ENCODE assay signal across 21 cellular contexts in the genomic region with DNA sequence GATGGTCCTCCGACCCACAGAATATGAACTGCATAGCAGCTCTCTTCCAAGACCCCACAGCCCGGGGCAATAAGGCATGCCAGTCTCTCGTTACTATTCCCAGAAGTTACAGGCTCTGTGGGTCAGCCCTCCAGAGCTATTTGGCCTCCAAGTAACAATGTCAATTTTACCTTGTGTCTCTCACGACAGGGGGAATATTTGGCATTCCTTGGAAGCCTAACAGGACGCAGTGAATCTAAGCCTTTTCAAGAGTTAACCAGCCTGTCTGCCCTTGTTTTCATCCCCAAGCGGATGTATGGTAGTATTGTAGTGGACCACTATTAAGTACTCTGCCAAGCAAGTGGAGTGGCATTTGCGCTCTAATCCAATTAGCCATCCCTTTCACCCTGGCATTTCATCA. TPM values are rescaled to one million over a fixed set of nuclear protein-coding genes. Genes with fewer than 3 reads are reported as not detected.
DNase-seq lines count a peak whose midpoint lies in the region; ATAC-seq and TF ChIP-seq lines count a peak whose summit lies in the region.
"Had no signal": no experiment of that assay in that cellular context is flagged by ENCODE, and none has a peak within 500 bp of the region (broad histone marks: within the 10 kb centered on the region; RNA-seq: fewer than 3 reads in every experiment).

No MANE protein-coding gene starts in this region.

- H3K27me3 Mint-ChIP-seq in H9 (ENCODE audit: low read depth): peaks cover 2% of the 10 kb centered on the region; the same call in 1 of the 2 replicates
- H3K27me3 Mint-ChIP-seq in neural progenitor cell (ENCODE audit: insufficient read depth, low read depth): no peaks in the 10 kb centered on the region
- H3K27me3 Mint-ChIP-seq: CD4-positive, CD25-positive, alpha-beta regulatory T cell had no signal

- no peak overlapping the region for H3K56ac ChIP-seq in H9 (ENCODE audit: insufficient read length, low read depth, low read length)

- POLR2A ChIA-PET in A673 (lab: Charles Lee; ENCODE audit: low non-redundant PET): no interaction called here

- H3K9me3 Mint-ChIP-seq in H9 (peaks cover 40 to 51% of the 10 kb centered on the region in 2 experiments), neural progenitor cell (peaks cover 14% of the 10 kb centered on the region)

- DNase-seq in A673 (ENCODE audit: low spot score) (peak; percentile 1), H9 (peak; percentile 71), astrocyte of the hippocampus (ENCODE audit: low read depth, low spot score) (peak; percentile 78), neural progenitor cell (ENCODE audit: low spot score) (peak; percentile 82), ascending aorta (ENCODE audit: low spot score in 2 of 2) (no peak)
- DNase-seq: BE2C; CD4-positive, CD25-positive, alpha-beta regulatory T cell; EL; Karpas-422; MG63; NCI-H1417; NCI-H1694 treated with DMSO at 0.1 percent for 48 hours; NCI-H2081 treated with DMSO at 0.1 percent for 48 hours; NCI-H446 treated with DMSO at 0.1 percent for 48 hours; NCI-H82 had no signal

- H4K8ac ChIP-seq in H9 (replicated peaks; ENCODE audit: insufficient read length, low read depth, low read length): no peak overlapping the region

- H2BK12ac ChIP-seq in H9 (ENCODE audit: insufficient read length, low read depth, low read length): no peak overlapping the region

- H3K9me3 ChIP-seq in A673 (ENCODE audit: low read depth, low read length, poor library complexity, severe bottlenecking) (peaks cover 9% of the 10 kb centered on the region), H9 (ENCODE audit: control insufficient read depth, low read depth, low read length) (peaks cover 13% of the 10 kb centered on the region), neural progenitor cell (ENCODE audit: low read depth) (no peaks in the 10 kb centered on the region), ascending aorta (peaks cover 22 to 40% of the 10 kb centered on the region in 2 donors)
- H3K9me3 ChIP-seq: BE2C had no signal

- H3K4me1 ChIP-seq in A673 (ENCODE audit: insufficient read depth, low read length, poor library complexity, severe bottlenecking) (no peaks in the 10 kb centered on the region), H9 (ENCODE audit: insufficient read depth, low read length) (peaks cover 8% of the 10 kb centered on the region; the same call in 1 of the 2 replicates), neural progenitor cell (peaks cover 69% of the 10 kb centered on the region), ascending aorta (no peaks in the 10 kb centered on the region)
- H3K4me1 ChIP-seq: A549, BE2C, SJSA1 had no signal

- no CpG with 5 or more reads among the region's 7 CpGs for WGBS in H9 (ENCODE audit: extremely low coverage, insufficient read length, low lambda C conversion rate)

- no peak overlapping the region for H2BK20ac ChIP-seq in H9 (ENCODE audit: low read depth, low read length, poor library complexity, severe bottlenecking)

- H3K23me2 ChIP-seq in H9 (ENCODE audit: insufficient read length, low read depth, low read length, poor library complexity, severe bottlenecking): no peaks in the 10 kb centered on the region

- H3K27ac ChIP-seq in A673 (ENCODE audit: low read depth, low read length, poor library complexity, severe bottlenecking) (no peak overlapping the region), H9 (ENCODE audit: insufficient read length, low read depth, low read length) (peak overlapping the region; percentile 47), neural progenitor cell (no peak overlapping the region), ascending aorta (no peak overlapping the region)
- H3K27ac ChIP-seq: SJSA1 had no signal

- ATAC-seq in GM21619 (IDR thresholded peaks at IDR 0.05; ENCODE audit: unreplicated experiment): no peak
- ATAC-seq in GM19324 (IDR thresholded peaks at IDR 0.05; ENCODE audit: low FRiP score, unreplicated experiment): no peak
- ATAC-seq: A549, HCT116, Right ventricle myocardium inferior had no signal

- H2BK15ac ChIP-seq in H9 (ENCODE audit: low read depth, low read length): no peak overlapping the region

- no peak overlapping the region for H3K14ac ChIP-seq in H9 (ENCODE audit: insufficient read depth, low read length)

- H2BK120ac ChIP-seq in H9 (ENCODE audit: low read depth, low read length, poor library complexity, severe bottlenecking): no peak overlapping the region

- H3K79me2 ChIP-seq in H9 (ENCODE audit: insufficient read depth, low read length) (0 out of 2 replicates have a peak, but pooled peaks cover 2% of the 10 kb centered on the region), neural progenitor cell (ENCODE audit: low read depth) (peaks cover 58% of the 10 kb centered on the region)

- H3K18ac ChIP-seq in H9 (ENCODE audit: insufficient read length, low read depth, low read length): no peak overlapping the region

- H2AFZ ChIP-seq in H9 (ENCODE audit: low read length) (no peak overlapping the region), neural progenitor cell (replicated peaks) (no peak overlapping the region)

- no peaks in the 10 kb centered on the region for H3K79me1 ChIP-seq in H9 (ENCODE audit: insufficient read depth, low read depth, low read length, poor library complexity, severe bottlenecking)

- H3K4me3 Mint-ChIP-seq in H9: no peak overlapping the region
- no peak overlapping the region for H3K4me3 Mint-ChIP-seq in neural progenitor cell
- H3K4me3 Mint-ChIP-seq: CD4-positive, CD25-positive, alpha-beta regulatory T cell had no signal

- peaks cover 34% of the 10 kb centered on the region for H3F3A ChIP-seq in neural progenitor cell (ENCODE audit: low read depth)

- H3K36me3 Mint-ChIP-seq in H9 (ENCODE audit: insufficient read depth in 1 of 3, low read depth in 3 of 3): peaks cover 17 to 53% (median 50%) of the 10 kb centered on the region in 3 experiments
- peaks cover 3% of the 10 kb centered on the region for H3K36me3 Mint-ChIP-seq in neural progenitor cell

- no peak overlapping the region for H4K91ac ChIP-seq in H9 (ENCODE audit: insufficient read length, low read depth, low read length)

- H3T11ph ChIP-seq in H9 (ENCODE audit: low read length): no peak overlapping the region

- no peaks in the 10 kb centered on the region for H3K27me3 ChIP-seq in A673 (replicated peaks; ENCODE audit: insufficient read depth, low read depth, low read length, poor library complexity)
- H3K27me3 ChIP-seq in H9 (ENCODE audit: insufficient read depth, low read length): no peaks in the 10 kb centered on the region
- H3K27me3 ChIP-seq in neural progenitor cell: no peaks in the 10 kb centered on the region
- H3K27me3 ChIP-seq in ascending aorta: no peaks in the 10 kb centered on the region
- H3K27me3 ChIP-seq: BE2C, MG63, SJSA1 had no signal

- H2AK5ac ChIP-seq in H9 (ENCODE audit: insufficient read length, low read length): no peak overlapping the region

- H3K4me3 ChIP-seq in A673 (ENCODE audit: low read depth, low read length, poor library complexity, severe bottlenecking): no peak overlapping the region
- peak overlapping the region; percentile 23 for H3K4me3 ChIP-seq in neural progenitor cell
- H3K4me3 ChIP-seq in ascending aorta: no peak overlapping the region
- H3K4me3 ChIP-seq: A549, MG63, SJSA1 had no signal

- no peak overlapping the region for H3K23ac ChIP-seq in H9 (ENCODE audit: insufficient read length, low read depth, low read length)

- H3K4me1 Mint-ChIP-seq in H9 (peaks cover 17 to 23% of the 10 kb centered on the region in 2 experiments), neural progenitor cell (no peaks in the 10 kb centered on the region)

- H4K5ac ChIP-seq in H9 (ENCODE audit: insufficient read length, low read depth, low read length): no peak overlapping the region

- BruUV-seq in A673 (replicated peaks; lab: Mats Ljungman, UMichigan): no TSS peak

- H3K36me3 ChIP-seq in A673 (ENCODE audit: insufficient read depth, low read length, poor library complexity, severe bottlenecking) (no peaks in the 10 kb centered on the region), neural progenitor cell (no peaks in the 10 kb centered on the region), ascending aorta (peaks cover 66 to 86% of the 10 kb centered on the region in 2 donors)
- H3K36me3 ChIP-seq: BE2C had no signal

- H2BK5ac ChIP-seq in H9 (ENCODE audit: insufficient read length, low read length): no peak overlapping the region

- intact Hi-C loops in A673 (cut with micrococcal nuclease; ENCODE audit: unreplicated experiment) (no loop called here), ascending aorta (cut with DNase I) (no loop called here)

- no peak for TF ChIP-seq CTCF in A673 (conservative IDR thresholded peaks at IDR 0.05; ENCODE audit: low read depth, low read length)
- no peak for TF ChIP-seq CTCF in H9 (conservative IDR thresholded peaks at IDR 0.05)
- peak; percentile 6 for TF ChIP-seq CTCF in neural progenitor cell (IDR thresholded peaks at IDR 0.05)
- TF ChIP-seq CTCF in ascending aorta (IDR thresholded peaks at IDR 0.05): no peak

- no peak overlapping the region for H3K9ac ChIP-seq in H9 (ENCODE audit: extremely low read depth, insufficient read length, low read length)
- H3K9ac ChIP-seq in neural progenitor cell: no peak overlapping the region

- H3K4me2 ChIP-seq in H9 (ENCODE audit: insufficient read depth, insufficient read length, low read length): peak overlapping the region; percentile 27
- H3K4me2 ChIP-seq in neural progenitor cell: peak overlapping the region; percentile 69
- H3K4me2 ChIP-seq: A549 had no signal

- H4K20me1 ChIP-seq in H9 (ENCODE audit: control insufficient read depth, insufficient read depth, insufficient read length): no peaks in the 10 kb centered on the region
- H4K20me1 ChIP-seq in neural progenitor cell (ENCODE audit: low read depth): no peaks in the 10 kb centered on the region

- no peak overlapping the region for H3K4ac ChIP-seq in H9 (ENCODE audit: low read depth, low read length)

- H3K27ac Mint-ChIP-seq in H9: peak overlapping the region in 2 of 3 experiments; percentile 19 to 37; a peak in 2 of 7 replicates
- H3K27ac Mint-ChIP-seq in neural progenitor cell: no peak overlapping the region
- H3K27ac Mint-ChIP-seq: CD4-positive, CD25-positive, alpha-beta regulatory T cell had no signal

- CTCF ChIA-PET in A673 (lab: Charles Lee): no interaction called here

RNA-seq across cellular contexts. Expression of gene GNG4, which starts 24.4 kb away (rescaled TPM):
- total RNA-seq in A673 (2021) (11.0 and 13.0 TPM in 2 replicates), H9 (2021) (32.2 and 34.4 TPM in 2 replicates), neural progenitor cell (ENCODE audit: low replicate concordance) (14.9 and 20.7 TPM in 2 replicates), ascending aorta (not detected)
- total RNA-seq: CD4-positive, CD25-positive, alpha-beta regulatory T cell; Right ventricle myocardium inferior had no signal

Comparison
In these comparisons a context has a peak if more than half of its experiments do, and no peak if none do; other contexts are left out.
1. DNase-seq: peak in A673 (single experiment), H9 (single experiment), astrocyte of the hippocampus (single experiment) and neural progenitor cell (single experiment); none in ascending aorta (0 of 2).
2. RNA of gene GNG4, which starts 24.4 kb away (total RNA-seq): 32.2 to 34.4 TPM in H9, 14.9 to 20.7 TPM in neural progenitor cell and 11.0 to 13.0 TPM in A673; not detected in ascending aorta (single experiment); every median in the first group is over 10 times any median in the second.